ENCODE assay signal across 8 cellular contexts in genomic region chr4:158809611-158810486, GRCh38. TPM values are rescaled to one million over a fixed set of nuclear protein-coding genes. Genes with fewer than 3 reads are reported as not detected.
DNase-seq lines count a peak whose midpoint lies in the region; ATAC-seq and TF ChIP-seq lines count a peak whose summit lies in the region.

No MANE protein-coding gene starts in this region.

- peaks cover 54% of the 10 kb centered on the region for H3K4me1 Mint-ChIP-seq in activated T-cell treated with anti-CD3 and anti-CD28 coated beads, Interleukin-2, amount 50 U/mL, for 24 hours (ENCODE audit: low read depth)
- peaks cover 62% of the 10 kb centered on the region for H3K4me1 Mint-ChIP-seq in type B pancreatic cell (ENCODE audit: unreplicated experiment)

- H3K27ac ChIP-seq in right lobe of liver = peak overlapping the region in 2 of 3 donors; percentile 44 to 62

- peak overlapping the region; percentile 87 for H3K27ac Mint-ChIP-seq in activated T-cell treated with anti-CD3 and anti-CD28 coated beads, Interleukin-2, amount 50 U/mL, for 24 hours
- H3K27ac Mint-ChIP-seq in type B pancreatic cell = peak overlapping the region; percentile 95

- no peaks in the 10 kb centered on the region for H3K36me3 Mint-ChIP-seq in activated T-cell treated with anti-CD3 and anti-CD28 coated beads, Interleukin-2, amount 50 U/mL, for 24 hours (ENCODE audit: low read depth)
- H3K36me3 Mint-ChIP-seq in type B pancreatic cell = no peaks in the 10 kb centered on the region

- H3K27me3 ChIP-seq in MG63 (no peaks in the 10 kb centered on the region), right lobe of liver (no peaks in the 10 kb centered on the region)

- peak overlapping the region; percentile 2; the same call in 1 of the 2 replicates for H3K4me3 ChIP-seq in MG63
- H3K4me3 ChIP-seq in astrocyte of the cerebellum (ENCODE audit: low read depth, low read length) = no peak overlapping the region
- H3K4me3 ChIP-seq in right lobe of liver = no peak overlapping the region

- no peak for DNase-seq in activated T-cell treated with anti-CD3 and anti-CD28 coated beads, Interleukin-2, amount 50 U/mL, for 24 hours
- DNase-seq in activated T-cell treated with anti-CD3 and anti-CD28 coated beads, Interleukin-2, amount 50 U/mL, for 48 hours = no peak
- DNase-seq in HCEC 1CT = peak; percentile 59
- DNase-seq in MG63 = peak; percentile 27
- DNase-seq in astrocyte of the cerebellum (ENCODE audit: low read depth) = peak; percentile 91
- DNase-seq in right lobe of liver = no peak
- DNase-seq in type B pancreatic cell (ENCODE audit: extremely low spot score, unreplicated experiment) = no peak
- DNase-seq in NK-92 treated with Interleukin-12 subunit alpha and Interleukin-12 subunit beta, amount 100 ng/mL, for 24 hours (lab: John Stamatoyannopoulos, UW) = no peak

- H3K4me3 Mint-ChIP-seq in activated T-cell treated with anti-CD3 and anti-CD28 coated beads, Interleukin-2, amount 50 U/mL, for 24 hours = peak overlapping the region; percentile 53
- H3K4me3 Mint-ChIP-seq in type B pancreatic cell = peak overlapping the region; percentile 9

- 39% methylated on average over 6 of the region's 6 CpGs for WGBS in right lobe of liver (ENCODE audit: insufficient coverage, low coverage, low lambda C conversion rate, missing lambda C conversion rate)

- no peak for TF ChIP-seq CTCF in astrocyte of the cerebellum (IDR thresholded peaks at IDR 0.05; ENCODE audit: low read depth, low read length, missing control alignments)
- no peak for TF ChIP-seq CTCF in right lobe of liver (IDR thresholded peaks at IDR 0.05)
- TF ChIP-seq CTCF in type B pancreatic cell (conservative IDR thresholded peaks at IDR 0.05) = no peak

- H3K9me3 ChIP-seq in MG63 = no peaks in the 10 kb centered on the region
- H3K9me3 ChIP-seq in right lobe of liver = no peaks in the 10 kb centered on the region

- TF ChIP-seq POLR2A in right lobe of liver (IDR thresholded peaks at IDR 0.05) = peak; percentile 8

- in situ Hi-C loops in astrocyte of the cerebellum (cut with HindIII; ENCODE audit: low sequenced_read_pairs) = no loop called here

- ATAC-seq in right lobe of liver = peak in 3 of 4 donors; percentile 10 to 13 (median 12)

- H3K9me3 Mint-ChIP-seq in activated T-cell treated with anti-CD3 and anti-CD28 coated beads, Interleukin-2, amount 50 U/mL, for 24 hours = no peaks in the 10 kb centered on the region
- H3K9me3 Mint-ChIP-seq in type B pancreatic cell = no peaks in the 10 kb centered on the region

- peaks cover 0 to 62% (median 16%) of the 10 kb centered on the region in 4 donors for H3K4me1 ChIP-seq in right lobe of liver

- H3K27me3 Mint-ChIP-seq in activated T-cell treated with anti-CD3 and anti-CD28 coated beads, Interleukin-2, amount 50 U/mL, for 24 hours = no peaks in the 10 kb centered on the region
- H3K27me3 Mint-ChIP-seq in type B pancreatic cell = no peaks in the 10 kb centered on the region

- intact Hi-C loops in right lobe of liver (cut with DNase I) = no loop called here

- H3K36me3 ChIP-seq in MG63 (no peaks in the 10 kb centered on the region), right lobe of liver (no peaks in the 10 kb centered on the region)

RNA-seq across cellular contexts. Expression of gene FNIP2, which starts 41.0 kb away (rescaled TPM):
- total RNA-seq in MG63 (2014; rRNA removed; shearing (Covaris generic); ENCODE audit: low replicate concordance) = 7.7 and 11.1 TPM in 2 replicates
- total RNA-seq in right lobe of liver (10 to 100 TPM; 34.2 to 67.4 (median 37.8) TPM), type B pancreatic cell (ENCODE audit: low replicate concordance) (31.0 and 36.5 TPM in 2 replicates)

Comparison
In these comparisons a context has a peak if more than half of its experiments do, and no peak if none do; other contexts are left out.
1. DNase-seq: peak in HCEC 1CT (single experiment), MG63 (single experiment) and astrocyte of the cerebellum (single experiment); none in activated T-cell treated with anti-CD3 and anti-CD28 coated beads, Interleukin-2, amount 50 U/mL, for 24 hours (single experiment), activated T-cell treated with anti-CD3 and anti-CD28 coated beads, Interleukin-2, amount 50 U/mL, for 48 hours (0 of 2), right lobe of liver (0 of 3), type B pancreatic cell (single experiment) and NK-92 treated with Interleukin-12 subunit alpha and Interleukin-12 subunit beta, amount 100 ng/mL, for 24 hours (single experiment).